8 cellular contexts compared by ENCODE assay signal in the genomic region with DNA sequence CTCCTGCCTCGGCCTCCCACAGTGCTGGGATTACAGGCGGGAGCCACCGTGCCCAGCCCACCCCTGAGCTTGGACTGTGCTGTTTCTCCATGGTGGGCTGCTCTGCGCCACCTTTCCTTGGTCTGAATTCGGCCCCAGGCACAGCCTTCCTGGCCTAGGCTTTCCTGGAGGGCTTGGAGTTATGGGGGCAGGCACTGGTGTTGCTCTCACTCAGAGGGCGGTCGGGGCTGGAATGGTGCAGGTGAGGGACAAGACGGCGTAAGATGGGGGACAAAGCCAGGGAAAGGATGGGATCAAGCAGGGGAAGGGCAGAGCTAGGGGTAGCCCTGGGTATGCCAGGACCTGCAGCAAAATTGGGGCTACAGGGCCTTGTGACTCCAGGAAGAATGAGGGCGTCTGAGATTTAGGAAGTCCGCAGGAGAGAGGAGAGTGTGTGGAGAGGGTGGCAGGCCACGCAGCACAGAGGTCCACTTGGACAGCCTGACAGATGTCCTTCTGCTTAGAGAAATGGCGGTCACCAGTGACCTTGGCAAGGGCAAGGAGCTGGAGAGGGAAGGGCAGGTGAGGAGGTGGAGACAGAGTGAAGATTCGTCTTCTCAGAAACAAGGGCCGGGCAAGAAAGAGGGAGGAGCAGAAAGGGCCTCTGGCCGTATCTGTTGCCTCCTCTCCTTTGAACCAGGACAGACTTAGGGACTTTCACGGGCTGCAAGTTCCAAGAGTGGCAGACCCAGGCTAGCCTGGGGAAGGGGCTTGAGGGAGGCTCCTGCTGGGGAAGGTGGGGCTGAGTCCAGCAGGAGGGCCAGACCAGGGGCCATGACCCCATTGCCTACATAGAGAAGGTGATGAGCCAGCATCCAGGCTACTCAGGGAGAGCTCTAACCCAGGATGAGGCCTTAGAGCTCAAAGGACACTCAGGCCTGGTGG. TPM values are rescaled to one million over a fixed set of nuclear protein-coding genes. Genes with fewer than 3 reads are reported as not detected.
DNase-seq lines count a peak whose midpoint lies in the region; ATAC-seq and TF ChIP-seq lines count a peak whose summit lies in the region.

No MANE protein-coding gene starts in this region.

- H3F3A ChIP-seq in GM23338 (replicated peaks; ENCODE audit: low read depth): 0 out of 2 replicates have a peak, but pooled peaks cover 11% of the 10 kb centered on the region

- peak overlapping the region; percentile 92 for H3K4me2 ChIP-seq in GM23338

- TF ChIP-seq CTCF in GM23338 (conservative IDR thresholded peaks at IDR 0.05; ENCODE audit: low read depth in 2 of 2) (no peak), WTC11 (IDR thresholded peaks at IDR 0.05) (no peak), right atrium auricular region (IDR thresholded peaks at IDR 0.05) (no peak)

- no peaks in the 10 kb centered on the region; the same call in 1 of the 3 replicates for H3K9me3 Mint-ChIP-seq in GM23338
- H3K9me3 Mint-ChIP-seq in WTC11: no peaks in the 10 kb centered on the region

- H4K20me1 ChIP-seq in GM23338 (replicated peaks; ENCODE audit: insufficient read depth): peaks cover 26% of the 10 kb centered on the region

- H3K27ac Mint-ChIP-seq in GM23338 (peak overlapping the region; percentile 96), WTC11 (peak overlapping the region; percentile 94)

- H3K36me3 Mint-ChIP-seq in GM23338 (ENCODE audit: low read depth) (peaks cover 10% of the 10 kb centered on the region; the same call in 2 of the 3 replicates), WTC11 (no peaks in the 10 kb centered on the region)

- no peak for DNase-seq in GM23338 (ENCODE audit: low spot score)
- DNase-seq in WTC11 (ENCODE audit: low spot score): no peak
- no peak for DNase-seq in right atrium auricular region (ENCODE audit: low spot score)
- no peak for DNase-seq in stimulated activated CD4-positive, alpha-beta T cell treated with anti-CD3 and anti-CD28 coated beads, Interleukin-4, amount 100 ng/mL, for 1 hour
- DNase-seq in NCI-H748 (lab: John Stamatoyannopoulos, UW; ENCODE audit: unreplicated experiment): no peak
- DNase-seq in ureter (ENCODE audit: low spot score): no peak

- POLR2A ChIA-PET in WTC11 (lab: Charles Lee): interaction anchor here (0.9 kb wide), 1 partner anchor 19 kb away, joined by 3 read pairs; a partner anchor contains a TSS

- peaks cover 46% of the 10 kb centered on the region for H3K4me1 Mint-ChIP-seq in GM23338
- peaks cover 46% of the 10 kb centered on the region for H3K4me1 Mint-ChIP-seq in WTC11

- H3K27me3 Mint-ChIP-seq in GM23338 (ENCODE audit: insufficient read depth, low read depth, poor library complexity): peaks cover 39% of the 10 kb centered on the region
- peaks cover 4% of the 10 kb centered on the region for H3K27me3 Mint-ChIP-seq in WTC11 (ENCODE audit: low read depth)

- H3K27ac ChIP-seq in GM23338 (ENCODE audit: low read depth): peak overlapping the region; percentile 96; the same call in 1 of the 2 replicates
- peak overlapping the region; percentile 98 to 99 for H3K27ac ChIP-seq in right atrium auricular region
- peak overlapping the region in 12 of 21 experiments; percentile 4 to 100 (median 98) for H3K27ac ChIP-seq in skin epidermis

- H3K79me2 ChIP-seq in GM23338 (replicated peaks; ENCODE audit: insufficient read depth): peaks cover 29% of the 10 kb centered on the region

- H2AFZ ChIP-seq in GM23338: no peak overlapping the region

- ATAC-seq in GM23338: no peak
- no peak for ATAC-seq in WTC11
- no peak for ATAC-seq in GM19395 (IDR thresholded peaks at IDR 0.05; ENCODE audit: unreplicated experiment)

- peak overlapping the region; percentile 91 for H3K4me3 ChIP-seq in GM23338
- H3K4me3 ChIP-seq in right atrium auricular region: no peak overlapping the region
- no peak overlapping the region for H3K4me3 ChIP-seq in skin epidermis

- no peaks in the 10 kb centered on the region for H3K36me3 ChIP-seq in GM23338 (ENCODE audit: insufficient read depth)
- no peaks in the 10 kb centered on the region for H3K36me3 ChIP-seq in right atrium auricular region

- peaks cover 22% of the 10 kb centered on the region; the same call in 1 of the 2 replicates for H3K4me1 ChIP-seq in GM23338 (ENCODE audit: insufficient read depth)
- peaks cover 0 to 49% of the 10 kb centered on the region in 2 donors for H3K4me1 ChIP-seq in right atrium auricular region

- H3K4me3 Mint-ChIP-seq in GM23338 (peak overlapping the region; percentile 84), WTC11 (peak overlapping the region; percentile 82)

- CTCF ChIA-PET in WTC11 (lab: Charles Lee): interaction anchor here (0.6 to 3.0 kb wide), 7 partner anchors 8 to 45 kb away, joined by 3 to 30 read pairs (median 4); a partner anchor contains a TSS

- H3K27me3 ChIP-seq in GM23338 (ENCODE audit: insufficient read depth) (no peaks in the 10 kb centered on the region), right atrium auricular region (no peaks in the 10 kb centered on the region)

- no peaks in the 10 kb centered on the region for H3K9me2 ChIP-seq in GM23338 (ENCODE audit: insufficient read depth)

- no peaks in the 10 kb centered on the region for H3K9me3 ChIP-seq in right atrium auricular region

TF ChIP-seq in GM23338, 12 proteins besides CTCF, POLR2A, EP300 and RAD21 (continues in another document):
- no peak for TF ChIP-seq ZNF114 (CRISPR knock-in tag; IDR thresholded peaks at IDR 0.05)

TF ChIP-seq in WTC11, 78 proteins besides CTCF, POLR2A, EP300 and RAD21 (continues in another document):
- TF ChIP-seq CBFB (CRISPR knock-in tag; IDR thresholded peaks at IDR 0.05; ENCODE audit: low read depth) (no peak), ZNF396 (CRISPR knock-in tag; IDR thresholded peaks at IDR 0.05; ENCODE audit: borderline replicate concordance) (no peak), TEAD1 (CRISPR knock-in tag; IDR thresholded peaks at IDR 0.05) (no peak), ZNF232 (CRISPR knock-in tag; IDR thresholded peaks at IDR 0.05) (no peak), ZBTB21 (CRISPR knock-in tag; IDR thresholded peaks at IDR 0.05; ENCODE audit: borderline replicate concordance) (no peak), NR1H2 (CRISPR knock-in tag; IDR thresholded peaks at IDR 0.05) (no peak), SMAD4 (CRISPR knock-in tag; IDR thresholded peaks at IDR 0.05) (no peak), ZNF317 (CRISPR knock-in tag; IDR thresholded peaks at IDR 0.05; ENCODE audit: borderline replicate concordance, low read depth) (no peak), KAT7 (CRISPR knock-in tag; IDR thresholded peaks at IDR 0.05; ENCODE audit: borderline replicate concordance) (no peak), FOXJ3 (CRISPR knock-in tag; IDR thresholded peaks at IDR 0.05; ENCODE audit: borderline replicate concordance) (no peak), HMGA2 (CRISPR knock-in tag; IDR thresholded peaks at IDR 0.05) (no peak), OVOL2 (CRISPR knock-in tag; IDR thresholded peaks at IDR 0.05; ENCODE audit: borderline replicate concordance) (no peak)
- TF ChIP-seq, protein P1, sequence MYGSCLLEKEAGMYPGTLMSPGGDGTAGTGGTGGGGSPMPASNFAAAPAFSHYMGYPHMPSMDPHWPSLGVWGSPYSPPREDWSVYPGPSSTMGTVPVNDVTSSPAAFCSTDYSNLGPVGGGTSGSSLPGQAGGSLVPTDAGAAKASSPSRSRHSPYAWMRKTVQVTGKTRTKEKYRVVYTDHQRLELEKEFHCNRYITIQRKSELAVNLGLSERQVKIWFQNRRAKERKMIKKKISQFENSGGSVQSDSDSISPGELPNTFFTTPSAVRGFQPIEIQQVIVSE (CRISPR knock-in tag; IDR thresholded peaks at IDR 0.05; ENCODE audit: borderline replicate concordance): no peak
- TF ChIP-seq, protein P2, sequence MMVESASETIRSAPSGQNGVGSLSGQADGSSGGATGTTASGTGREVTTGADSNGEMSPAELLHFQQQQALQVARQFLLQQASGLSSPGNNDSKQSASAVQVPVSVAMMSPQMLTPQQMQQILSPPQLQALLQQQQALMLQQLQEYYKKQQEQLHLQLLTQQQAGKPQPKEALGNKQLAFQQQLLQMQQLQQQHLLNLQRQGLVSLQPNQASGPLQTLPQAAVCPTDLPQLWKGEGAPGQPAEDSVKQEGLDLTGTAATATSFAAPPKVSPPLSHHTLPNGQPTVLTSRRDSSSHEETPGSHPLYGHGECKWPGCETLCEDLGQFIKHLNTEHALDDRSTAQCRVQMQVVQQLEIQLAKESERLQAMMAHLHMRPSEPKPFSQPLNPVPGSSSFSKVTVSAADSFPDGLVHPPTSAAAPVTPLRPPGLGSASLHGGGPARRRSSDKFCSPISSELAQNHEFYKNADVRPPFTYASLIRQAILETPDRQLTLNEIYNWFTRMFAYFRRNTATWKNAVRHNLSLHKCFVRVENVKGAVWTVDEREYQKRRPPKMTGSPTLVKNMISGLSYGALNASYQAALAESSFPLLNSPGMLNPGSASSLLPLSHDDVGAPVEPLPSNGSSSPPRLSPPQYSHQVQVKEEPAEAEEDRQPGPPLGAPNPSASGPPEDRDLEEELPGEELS (CRISPR knock-in tag; IDR thresholded peaks at IDR 0.05): no peak

RNA-seq across cellular contexts. Expression of a gene that starts 1.5 kb away (rescaled TPM):
- 98.2 and 109 TPM in 2 replicates for total RNA-seq in GM23338 (2014; rRNA removed; shearing (Covaris generic))
- 154 and 162 TPM in 2 replicates for polyA plus RNA-seq in GM23338 (2016; fragmentation: Nextera tagmentation; extraction: Ambion mirVana)
- total RNA-seq in WTC11 (2021): 193 to 212 TPM (median 193 TPM) in 3 replicates
- 100 to 1,000 TPM in 1 of 2 donors, 10 to 100 TPM in 1; 63.7 to 107 TPM for total RNA-seq in right atrium auricular region
- total RNA-seq in ureter: 170 TPM

RNA-seq across cellular contexts. Expression of a gene that starts 7.9 kb away (rescaled TPM):
- 62.1 and 68.1 TPM in 2 replicates for total RNA-seq in GM23338 (2014; rRNA removed; shearing (Covaris generic))
- 12.2 and 20.2 TPM in 2 replicates for polyA plus RNA-seq in GM23338 (2016; fragmentation: Nextera tagmentation; extraction: Ambion mirVana)
- total RNA-seq in WTC11 (2021) (60.1 to 70.9 TPM (median 60.3 TPM) in 3 replicates), right atrium auricular region (10 to 100 TPM; 10.6 to 12.6 TPM), ureter (23.2 TPM)

RNA-seq across cellular contexts. Expression of a gene that starts 18.9 kb away (rescaled TPM):
- 0.31 TPM in 1 of 2 replicates, not detected in the other for total RNA-seq in GM23338 (2014; rRNA removed; shearing (Covaris generic))
- polyA plus RNA-seq in GM23338 (2016; fragmentation: Nextera tagmentation; extraction: Ambion mirVana): 7.5 and 10.1 TPM in 2 replicates
- total RNA-seq in WTC11 (2021) (0.14 to 0.32 TPM (median 0.15 TPM) in 3 replicates), right atrium auricular region (1 to 10 TPM in 1 of 2 donors, not detected in 1; 1.5 TPM), ureter (0.29 TPM)

RNA-seq across cellular contexts. Expression of a gene that starts 25.6 kb away (rescaled TPM):
- total RNA-seq in GM23338 (2014; rRNA removed; shearing (Covaris generic)): 24.9 and 25.8 TPM in 2 replicates
- polyA plus RNA-seq in GM23338 (2016; fragmentation: Nextera tagmentation; extraction: Ambion mirVana): 13.1 and 19.3 TPM in 2 replicates
- total RNA-seq in WTC11 (2021): 25.4 to 31.4 TPM (median 29.6 TPM) in 3 replicates
- 10 to 100 TPM; 25.0 to 29.5 TPM for total RNA-seq in right atrium auricular region
- 65.9 TPM for total RNA-seq in ureter

RNA-seq across cellular contexts. Expression of a gene that starts 37.3 kb away (rescaled TPM):
- total RNA-seq in GM23338 (2014; rRNA removed; shearing (Covaris generic)): 19.3 and 21.0 TPM in 2 replicates
- 5.4 and 6.1 TPM in 2 replicates for polyA plus RNA-seq in GM23338 (2016; fragmentation: Nextera tagmentation; extraction: Ambion mirVana)
- total RNA-seq in WTC11 (2021): 17.3 to 21.0 TPM (median 17.8 TPM) in 3 replicates
- 10 to 100 TPM in 1 of 2 donors, 1 to 10 TPM in 1; 9.6 to 10.5 TPM for total RNA-seq in right atrium auricular region
- total RNA-seq in ureter: 6.5 TPM
